Comparison of ENCODE assay signal across 1 cellular context in the genomic region with DNA sequence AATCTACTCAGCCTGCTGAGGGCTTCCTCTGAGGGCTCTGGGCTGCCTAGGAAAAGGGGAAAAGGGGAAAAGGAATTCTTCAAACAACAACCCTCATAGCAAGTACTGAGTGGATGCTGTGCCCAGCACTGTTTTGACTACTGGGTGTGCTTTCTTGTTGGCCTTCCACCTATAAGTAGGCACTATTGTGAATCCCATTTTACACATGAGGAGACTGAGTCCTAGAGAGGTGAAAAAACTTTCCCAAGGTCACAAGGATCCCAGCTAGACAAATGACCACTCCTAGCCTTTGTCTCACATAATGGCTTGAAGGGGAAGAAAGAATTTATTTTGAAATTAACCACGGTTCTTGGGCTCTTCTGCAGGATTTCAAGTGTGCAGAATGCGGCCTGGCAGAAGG.
TF ChIP-seq lines count a peak whose summit lies in the region.

No MANE protein-coding gene starts in this region.

TF ChIP-seq in GM23338, 12 proteins besides CTCF, POLR2A, EP300 and RAD21 (continued from another document):
- TF ChIP-seq JUNB (IDR thresholded peaks at IDR 0.05; ENCODE audit: unreplicated experiment), result no peak
